8 cellular contexts compared by ENCODE assay signal in the genomic region with DNA sequence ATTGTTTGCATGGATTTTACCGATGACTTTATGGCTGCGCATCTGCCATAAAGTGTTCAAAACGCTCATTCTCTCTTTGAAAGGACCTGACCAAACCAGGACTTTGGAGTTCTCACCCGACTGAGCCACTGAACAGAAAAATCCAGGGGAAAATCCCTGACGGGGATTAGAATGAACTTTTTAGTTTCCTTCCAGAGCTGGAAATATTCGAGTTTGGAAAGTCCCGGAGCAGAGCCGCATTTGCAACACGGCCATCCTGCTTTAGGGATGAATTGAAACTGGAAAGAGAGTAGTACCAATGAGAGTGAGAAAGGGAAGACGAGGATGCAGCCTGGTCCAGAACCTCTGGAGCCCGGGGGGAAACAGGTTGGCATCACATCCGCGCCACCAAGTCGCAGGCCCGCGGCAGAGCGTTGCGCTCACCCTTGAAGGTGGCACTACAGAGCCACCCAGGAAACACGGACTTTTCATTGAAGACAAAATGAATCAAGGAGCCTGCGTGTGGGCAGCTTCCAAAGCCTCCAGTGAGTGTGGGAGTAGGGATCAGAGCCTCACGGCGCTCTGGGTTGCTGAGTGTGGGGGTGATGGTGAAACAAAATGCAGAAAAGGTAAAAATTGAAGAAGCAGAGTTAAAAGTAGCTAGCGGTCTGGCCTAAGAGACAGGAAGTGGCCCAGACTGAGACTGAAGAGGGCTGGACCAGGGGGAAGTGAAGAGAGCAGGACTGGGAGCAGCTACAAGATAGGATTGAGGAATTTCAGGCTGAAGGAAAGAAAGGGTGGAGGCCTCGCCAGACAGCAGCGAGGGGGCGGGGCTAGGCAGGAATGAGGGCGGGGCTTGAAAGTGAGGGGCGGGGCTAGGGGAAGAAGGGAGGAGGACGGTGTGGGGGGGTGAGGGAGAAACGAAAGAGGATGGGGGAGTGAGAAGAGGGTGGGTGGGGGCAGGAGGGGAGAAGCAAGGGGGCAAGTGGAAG. TPM values are rescaled to one million over a fixed set of nuclear protein-coding genes. Genes with fewer than 3 reads are reported as not detected.
DNase-seq lines count a peak whose midpoint lies in the region; ATAC-seq, FAIRE-seq and TF ChIP-seq lines count a peak whose summit lies in the region.

No MANE protein-coding gene starts in this region.

- H3K4me1 ChIP-seq in iPS DF 6.9 (ENCODE audit: control insufficient read depth, insufficient read depth, low read length): peaks cover 3% of the 10 kb centered on the region

- H3K27me3 ChIP-seq in iPS DF 6.9 (ENCODE audit: control insufficient read depth, insufficient read depth, low read length): no peaks in the 10 kb centered on the region

- peaks cover 33% of the 10 kb centered on the region for H3K4me1 Mint-ChIP-seq in T-helper 2 cell treated with Interferon-gamma antibody and Interleukin-4, amounts not matched to agents 5 μg/mL and 100 μg/mL, for 36 hours (ENCODE audit: low read depth)

- no CpG with 5 or more reads among the region's 30 CpGs for WGBS in iPS DF 6.9 (ENCODE audit: insufficient coverage, insufficient read length)

- no peak for FAIRE-seq in GM12892 (lab: Jason Lieb, UNC)

- ATAC-seq in HG03432 (IDR thresholded peaks at IDR 0.05; ENCODE audit: unreplicated experiment): no peak

- peak overlapping the region; percentile 57 for H3K4me3 ChIP-seq in astrocyte of the cerebellum (ENCODE audit: low read depth, low read length)
- H3K4me3 ChIP-seq in iPS DF 6.9 (ENCODE audit: low read length): peak overlapping the region; percentile 65; the same call in 1 of the 2 replicates
- peak overlapping the region; percentile 61 for H3K4me3 ChIP-seq in retinal pigment epithelial cell (ENCODE audit: low read length)

- H3K9me3 ChIP-seq in iPS DF 6.9 (ENCODE audit: control insufficient read depth, insufficient read depth, low read length): no peaks in the 10 kb centered on the region

- DNase-seq in NCI-H146 (lab: John Stamatoyannopoulos, UW) (peak; percentile 23), NCI-H146 treated with DMSO at 0.1 percent for 48 hours (lab: John Stamatoyannopoulos, UW; ENCODE audit: unreplicated experiment) (no peak), astrocyte of the cerebellum (ENCODE audit: low read depth) (no peak), iPS DF 6.9 (ENCODE audit: low read depth, low spot score) (no peak), retinal pigment epithelial cell (ENCODE audit: low read depth) (no peak), GM12892 (ENCODE audit: insufficient read length) (no peak)
- DNase-seq in T-helper 2 cell treated with Interferon-gamma antibody and Interleukin-4, amounts not matched to agents 5 μg/mL and 100 μg/mL, for 36 hours (ENCODE audit: low spot score): peak; percentile 23

- H3K9me3 Mint-ChIP-seq in T-helper 2 cell treated with Interferon-gamma antibody and Interleukin-4, amounts not matched to agents 5 μg/mL and 100 μg/mL, for 36 hours: no peaks in the 10 kb centered on the region

- H3K4me3 Mint-ChIP-seq in T-helper 2 cell treated with Interferon-gamma antibody and Interleukin-4, amounts not matched to agents 5 μg/mL and 100 μg/mL, for 36 hours: peak overlapping the region; percentile 92

- in situ Hi-C loops in astrocyte of the cerebellum (cut with HindIII; ENCODE audit: low sequenced_read_pairs): no loop called here

- TF ChIP-seq CTCF in astrocyte of the cerebellum (IDR thresholded peaks at IDR 0.05; ENCODE audit: low read depth, low read length, missing control alignments) (no peak), retinal pigment epithelial cell (conservative IDR thresholded peaks at IDR 0.05; ENCODE audit: low read depth, low read length) (no peak)

- peak overlapping the region; percentile 93 for H3K27ac Mint-ChIP-seq in T-helper 2 cell treated with Interferon-gamma antibody and Interleukin-4, amounts not matched to agents 5 μg/mL and 100 μg/mL, for 36 hours

- H3K27ac ChIP-seq in iPS DF 6.9 (ENCODE audit: low read length): no peak overlapping the region

- TF ChIP-seq POLR2A in GM12892 (IDR thresholded peaks at IDR 0.05; ENCODE audit: low read depth, low read length): no peak

- H3K36me3 Mint-ChIP-seq in T-helper 2 cell treated with Interferon-gamma antibody and Interleukin-4, amounts not matched to agents 5 μg/mL and 100 μg/mL, for 36 hours (ENCODE audit: low read depth): peaks cover 7% of the 10 kb centered on the region

- peaks cover 5% of the 10 kb centered on the region for H3K27me3 Mint-ChIP-seq in T-helper 2 cell treated with Interferon-gamma antibody and Interleukin-4, amounts not matched to agents 5 μg/mL and 100 μg/mL, for 36 hours (ENCODE audit: low read depth)

- no peaks in the 10 kb centered on the region for H3K36me3 ChIP-seq in iPS DF 6.9 (ENCODE audit: control insufficient read depth, insufficient read depth, low read length)

RNA-seq across cellular contexts. Expression of a gene that starts 1.9 kb away (rescaled TPM):
- polyA plus RNA-seq in GM12892 (2012; ENCODE audit: missing spikeins): 4.2 TPM

Comparison
In these comparisons a context has a peak if more than half of its experiments do, and no peak if none do; other contexts are left out.
1. DNase-seq: peak in NCI-H146 (single experiment) and T-helper 2 cell treated with Interferon-gamma antibody and Interleukin-4, amounts not matched to agents 5 μg/mL and 100 μg/mL, for 36 hours (single experiment); none in NCI-H146 treated with DMSO at 0.1 percent for 48 hours (single experiment), astrocyte of the cerebellum (single experiment), iPS DF 6.9 (single experiment), retinal pigment epithelial cell (single experiment) and GM12892 (single experiment).
2. Peak in every context shown above with its lines, with median percentiles within 50 percentile points of each other: H3K4me3 ChIP-seq.